ENCODE assay signal across 8 cellular contexts in the genomic region with DNA sequence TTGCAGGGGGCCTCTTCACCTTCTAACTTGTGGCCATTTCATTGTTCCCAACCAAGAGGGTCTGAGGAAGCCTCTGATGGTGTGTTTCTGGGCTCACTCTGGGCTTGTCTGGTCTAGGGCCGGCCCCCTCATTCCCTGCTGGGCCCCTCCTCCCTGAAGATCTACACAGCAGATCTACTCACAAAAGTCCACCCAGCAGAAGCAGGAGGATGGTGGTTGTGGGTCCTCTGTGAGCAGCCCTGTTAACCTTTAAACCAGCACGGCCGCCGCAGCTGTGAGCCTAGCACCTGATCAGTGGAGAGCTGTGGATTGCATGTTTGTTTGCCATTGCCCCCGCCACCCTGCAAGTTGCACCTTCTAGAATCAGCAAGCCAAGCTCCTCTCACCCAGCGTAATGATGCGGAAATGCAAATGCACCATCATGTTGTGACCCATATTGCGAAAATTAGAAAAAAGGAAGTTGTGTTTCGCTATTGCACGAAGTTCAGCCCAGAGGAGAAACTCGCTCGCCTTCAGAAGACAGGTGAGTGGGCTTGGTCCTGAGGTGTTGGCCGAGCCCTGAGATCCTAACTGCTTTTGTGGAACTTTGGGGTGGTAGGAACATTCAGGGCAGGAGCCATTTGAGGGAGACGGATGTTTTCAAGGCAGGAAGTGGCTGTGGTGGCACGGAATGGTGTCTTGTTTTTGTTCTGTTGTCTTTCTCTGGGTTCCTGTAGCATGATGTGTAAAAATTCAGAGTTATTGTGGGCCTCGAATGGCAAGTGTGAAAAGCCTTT. TPM values are rescaled to one million over a fixed set of nuclear protein-coding genes. Genes with fewer than 3 reads are reported as not detected.
DNase-seq lines count a peak whose midpoint lies in the region; ATAC-seq and TF ChIP-seq lines count a peak whose summit lies in the region.

No MANE protein-coding gene starts in this region.

- H3K4me3 Mint-ChIP-seq in CD8-positive, alpha-beta T cell = peak overlapping the region; percentile 91
- peak overlapping the region; percentile 98 for H3K4me3 Mint-ChIP-seq in activated CD8-positive, alpha-beta T cell treated with anti-CD3 and anti-CD28 coated beads for 36 hours

- no peak for TF ChIP-seq CTCF in CD8-positive, alpha-beta T cell (IDR thresholded peaks at IDR 0.05)
- TF ChIP-seq CTCF in activated CD8-positive, alpha-beta T cell treated with anti-CD3 and anti-CD28 coated beads for 36 hours (IDR thresholded peaks at IDR 0.05) = no peak
- no peak for TF ChIP-seq CTCF in foreskin keratinocyte (conservative IDR thresholded peaks at IDR 0.05)

- H3K4me1 ChIP-seq in CD8-positive, alpha-beta T cell (ENCODE audit: insufficient read depth, low read length) = peaks cover 62% of the 10 kb centered on the region
- no peaks in the 10 kb centered on the region for H3K4me1 ChIP-seq in foreskin keratinocyte

- DNase-seq in CD8-positive, alpha-beta T cell = peak; percentile 64 to 92 (median 75)
- DNase-seq in KBM-7 = peak; percentile 90
- DNase-seq in activated CD8-positive, alpha-beta T cell treated with anti-CD3 and anti-CD28 coated beads for 36 hours = peak; percentile 90
- DNase-seq in Right ventricle myocardium superior = peak; percentile 61
- peak; percentile 49 to 57 for DNase-seq in stimulated activated CD4-positive, alpha-beta T cell treated with anti-CD3 and anti-CD28 coated beads, Interleukin-4, amount 100 ng/mL, for 4 hours
- DNase-seq in foreskin keratinocyte = no peak
- no peak for DNase-seq in NCI-H226

- POLR2A ChIA-PET in CD8-positive, alpha-beta T cell (lab: Charles Lee) = interaction anchor here (0.6 to 3.8 kb wide), 32 partner anchors 10 to 602 kb away, joined by 3 to 41 read pairs (median 4); a partner anchor contains a TSS
- POLR2A ChIA-PET in activated CD8-positive, alpha-beta T cell treated with anti-CD3 and anti-CD28 coated beads for 36 hours (lab: Charles Lee) = interaction anchor here (0.7 to 6.8 kb wide), 18 partner anchors 10 to 170 kb away, joined by 3 to 49 read pairs (median 4); a partner anchor contains a TSS

- CTCF ChIA-PET in CD8-positive, alpha-beta T cell (lab: Charles Lee) = interaction anchor here (1.3 to 4.8 kb wide), 4 partner anchors 9 to 145 kb away, joined by 3 to 28 read pairs (median 5); no protein-coding TSS in a partner anchor
- CTCF ChIA-PET in activated CD8-positive, alpha-beta T cell treated with anti-CD3 and anti-CD28 coated beads for 36 hours (lab: Charles Lee) = interaction anchor here (0.6 to 1.3 kb wide), 4 partner anchors 9 to 39 kb away, joined by 3 to 4 read pairs (median 4); no protein-coding TSS in a partner anchor

- in situ Hi-C loops in KBM-7 (cut with MboI; ENCODE audit: low pct_unique_long_range_greater_than_20kb, low sequenced_read_pairs) = no loop called here

- no peaks in the 10 kb centered on the region for H3K27me3 Mint-ChIP-seq in CD8-positive, alpha-beta T cell (ENCODE audit: low read depth)
- no peaks in the 10 kb centered on the region for H3K27me3 Mint-ChIP-seq in activated CD8-positive, alpha-beta T cell treated with anti-CD3 and anti-CD28 coated beads for 36 hours

- no peaks in the 10 kb centered on the region for H3K9me3 ChIP-seq in CD8-positive, alpha-beta T cell (ENCODE audit: low read length)

- H3K27ac Mint-ChIP-seq in CD8-positive, alpha-beta T cell = peak overlapping the region; percentile 100
- H3K27ac Mint-ChIP-seq in activated CD8-positive, alpha-beta T cell treated with anti-CD3 and anti-CD28 coated beads for 36 hours = peak overlapping the region; percentile 100

- peak overlapping the region; percentile 59 for H3K4me3 ChIP-seq in CD8-positive, alpha-beta T cell (ENCODE audit: low read depth, low read length)

- intact Hi-C loops in CD8-positive, alpha-beta T cell (cut with DNase I, micrococcal nuclease) = loop anchor here (1.0 to 10.0 kb wide), 12 partner anchors 10 to 489 kb away; a partner anchor contains a TSS
- intact Hi-C loops in activated CD8-positive, alpha-beta T cell treated with anti-CD3 and anti-CD28 coated beads for 36 hours (cut with micrococcal nuclease) = loop anchor here (5.0 to 10.0 kb wide), 2 partner anchors 87 to 131 kb away; a partner anchor contains a TSS
- intact Hi-C loops in Right ventricle myocardium superior (cut with DNase I) = no loop called here

- H3K27me3 ChIP-seq in CD8-positive, alpha-beta T cell (ENCODE audit: insufficient read depth, low read length) = no peaks in the 10 kb centered on the region
- H3K27me3 ChIP-seq in foreskin keratinocyte = no peaks in the 10 kb centered on the region

- H3K4me1 Mint-ChIP-seq in CD8-positive, alpha-beta T cell (ENCODE audit: low read depth) = peaks cover 60% of the 10 kb centered on the region
- peaks cover 55% of the 10 kb centered on the region for H3K4me1 Mint-ChIP-seq in activated CD8-positive, alpha-beta T cell treated with anti-CD3 and anti-CD28 coated beads for 36 hours (ENCODE audit: low read depth)

- peaks cover 5% of the 10 kb centered on the region for H3K9me3 Mint-ChIP-seq in CD8-positive, alpha-beta T cell
- peaks cover 18% of the 10 kb centered on the region for H3K9me3 Mint-ChIP-seq in activated CD8-positive, alpha-beta T cell treated with anti-CD3 and anti-CD28 coated beads for 36 hours

- ATAC-seq in CD8-positive, alpha-beta T cell = peak; percentile 74
- ATAC-seq in GM21423 (IDR thresholded peaks at IDR 0.05; ENCODE audit: unreplicated experiment) = peak; percentile 72
- peak; percentile 64 for ATAC-seq in activated CD8-positive, alpha-beta T cell treated with anti-CD3 and anti-CD28 coated beads for 36 hours
- peak; percentile 52 for ATAC-seq in Right ventricle myocardium superior (ENCODE audit: poor library complexity)
- ATAC-seq in foreskin keratinocyte = no peak

- peak overlapping the region; percentile 91 for H3K27ac ChIP-seq in CD8-positive, alpha-beta T cell (ENCODE audit: low read depth, low read length)
- H3K27ac ChIP-seq in foreskin keratinocyte = no peak overlapping the region

- peaks cover 34% of the 10 kb centered on the region for H3K36me3 Mint-ChIP-seq in CD8-positive, alpha-beta T cell
- peaks cover 57% of the 10 kb centered on the region for H3K36me3 Mint-ChIP-seq in activated CD8-positive, alpha-beta T cell treated with anti-CD3 and anti-CD28 coated beads for 36 hours (ENCODE audit: low read depth)

- H3K36me3 ChIP-seq in CD8-positive, alpha-beta T cell (ENCODE audit: insufficient read depth, low read length) = no peaks in the 10 kb centered on the region

RNA-seq across cellular contexts. Expression of a gene that starts 16.7 kb away (rescaled TPM):
- 10 to 100 TPM; 87.8 to 99.3 TPM for total RNA-seq in CD8-positive, alpha-beta T cell
- 10 to 100 TPM; 41.6 to 43.5 TPM for total RNA-seq in activated CD8-positive, alpha-beta T cell treated with anti-CD3 and anti-CD28 coated beads for 36 hours
- total RNA-seq in Right ventricle myocardium superior (2.7 TPM), foreskin keratinocyte (0.11 and 0.20 TPM in 2 replicates)
- 0.08 and 0.13 TPM in 2 replicates for polyA plus RNA-seq in foreskin keratinocyte

Comparison
In these comparisons a context has a peak if more than half of its experiments do, and no peak if none do; other contexts are left out.
1. DNase-seq: peak in CD8-positive, alpha-beta T cell (7 of 7), KBM-7 (single experiment), activated CD8-positive, alpha-beta T cell treated with anti-CD3 and anti-CD28 coated beads for 36 hours (single experiment), Right ventricle myocardium superior (single experiment) and stimulated activated CD4-positive, alpha-beta T cell treated with anti-CD3 and anti-CD28 coated beads, Interleukin-4, amount 100 ng/mL, for 4 hours (2 of 2); none in foreskin keratinocyte (0 of 2) and NCI-H226 (single experiment).
2. RNA of a gene that starts 16.7 kb away (total RNA-seq): 87.8 to 99.3 TPM in CD8-positive, alpha-beta T cell and 41.6 to 43.5 TPM in activated CD8-positive, alpha-beta T cell treated with anti-CD3 and anti-CD28 coated beads for 36 hours; 2.7 TPM in Right ventricle myocardium superior (single experiment) and 0.11 to 0.20 TPM in foreskin keratinocyte; every median in the first group is over 10 times any median in the second.